ENCODE assay signal across 1 cellular context in the genomic region with DNA sequence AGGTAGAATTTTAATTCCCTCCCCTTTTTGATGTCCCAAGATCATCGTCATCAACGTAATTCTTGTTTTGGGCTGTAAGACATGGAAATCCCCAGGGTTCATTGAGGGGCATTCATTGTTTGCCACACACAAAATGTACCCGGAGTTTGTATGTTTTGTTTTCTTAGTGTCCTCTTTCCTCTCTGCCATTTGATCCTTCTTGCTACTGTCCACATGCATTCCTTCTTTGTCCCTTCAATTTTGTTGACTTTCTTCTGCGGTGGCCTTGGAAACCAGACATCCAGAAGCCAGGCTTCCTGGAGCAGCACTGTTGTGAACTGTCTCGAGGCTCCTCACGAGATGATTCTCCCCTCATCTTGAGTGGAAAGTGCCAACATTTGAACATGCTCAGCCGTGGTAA.
TF ChIP-seq lines count a peak whose summit lies in the region.

No MANE protein-coding gene starts in this region.

TF ChIP-seq in HepG2, 621 proteins besides CTCF, POLR2A, EP300 and RAD21:
- TF ChIP-seq RARA (CRISPR knock-in tag; IDR thresholded peaks at IDR 0.05) (peak; percentile 26; the same call in 1 of the 2 replicates), FOXA3 (CRISPR knock-in tag; IDR thresholded peaks at IDR 0.05) (peak; percentile 24; the same call in 1 of the 2 replicates), ZNF160 (CRISPR knock-in tag; IDR thresholded peaks at IDR 0.05) (no peak), ZSCAN22 (CRISPR knock-in tag; IDR thresholded peaks at IDR 0.05) (no peak), FOXC1 (CRISPR knock-in tag; IDR thresholded peaks at IDR 0.05; ENCODE audit: borderline replicate concordance) (no peak), MXD4 (CRISPR knock-in tag; IDR thresholded peaks at IDR 0.05) (no peak)
